In the genomic region with DNA sequence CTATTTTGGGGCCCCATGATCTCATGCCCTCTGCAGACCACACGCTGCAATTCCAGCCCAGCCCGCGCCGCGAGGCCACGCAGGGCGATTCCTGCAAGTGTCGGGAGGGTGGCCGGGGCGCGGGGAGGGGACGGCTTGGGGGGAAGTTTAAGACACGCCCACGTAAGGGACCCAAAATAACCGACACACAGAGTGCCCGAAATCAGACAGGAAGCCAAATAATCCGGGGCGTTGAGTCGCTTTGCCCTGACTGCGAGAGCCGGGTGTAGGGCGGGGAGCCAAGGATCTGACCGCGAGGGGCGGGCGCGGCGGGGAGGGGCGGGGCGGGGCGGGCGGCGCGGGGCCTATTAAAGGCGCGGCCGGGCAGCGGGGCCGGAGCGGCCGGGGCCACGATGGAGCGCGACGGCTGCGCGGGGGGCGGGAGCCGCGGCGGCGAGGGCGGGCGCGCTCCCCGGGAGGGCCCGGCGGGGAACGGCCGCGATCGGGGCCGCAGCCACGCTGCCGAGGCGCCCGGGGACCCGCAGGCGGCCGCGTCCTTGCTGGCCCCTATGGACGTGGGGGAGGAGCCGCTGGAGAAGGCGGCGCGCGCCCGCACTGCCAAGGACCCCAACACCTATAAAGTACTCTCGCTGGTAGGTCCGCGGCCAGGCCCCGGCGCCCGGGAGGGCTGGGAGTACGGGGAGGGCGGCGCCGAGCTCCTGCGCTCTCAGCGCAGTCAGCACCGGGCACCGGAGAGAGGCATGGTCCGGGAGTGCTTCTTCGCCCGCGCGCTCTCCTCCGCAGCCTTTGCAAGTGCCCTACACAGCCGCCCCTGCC, we compare ENCODE assay signal across 8 cellular contexts. TPM values are rescaled to one million over a fixed set of nuclear protein-coding genes. Genes with fewer than 3 reads are reported as not detected.
DNase-seq lines count a peak whose midpoint lies in the region; ATAC-seq and TF ChIP-seq lines count a peak whose summit lies in the region.

Gene ENPP1, plus strand, starts transcription at position 377 of the 816 bp plus-strand sequence. Its CDS starts 16 bp downstream, at position 393.

- H3K9me3 Mint-ChIP-seq in chondrocyte (ENCODE audit: low read depth): no peaks in the 10 kb centered on the region

- DNase-seq in GM03348 (ENCODE audit: low spot score) (peak; percentile 93), NCI-H2196 (lab: John Stamatoyannopoulos, UW; ENCODE audit: unreplicated experiment) (peak; percentile 44), chondrocyte (ENCODE audit: low spot score) (peak; percentile 92), kidney glomerular epithelial cell (lab: John Stamatoyannopoulos, UW) (peak; percentile 27)
- peak; percentile 8 to 18 for DNase-seq in activated CD4-positive, alpha-beta T cell treated with anti-CD3 and anti-CD28 coated beads for 24 hours (ENCODE audit: low read depth in 2 of 2)
- DNase-seq in stimulated activated CD4-positive, alpha-beta T cell treated with anti-CD3 and anti-CD28 coated beads, Interleukin-15, amount 100 ng/mL, for 1 hour (ENCODE audit: low read depth in 1 of 2, low spot score in 1 of 2): peak; percentile 8 to 13

- no peaks in the 10 kb centered on the region for H3K27me3 Mint-ChIP-seq in chondrocyte (ENCODE audit: low read depth)

- H3K4me1 Mint-ChIP-seq in chondrocyte (ENCODE audit: low read depth): peaks cover 15% of the 10 kb centered on the region

- ATAC-seq in HG02623 (IDR thresholded peaks at IDR 0.05; ENCODE audit: unreplicated experiment) (peak; percentile 53), HG03565 (IDR thresholded peaks at IDR 0.05; ENCODE audit: unreplicated experiment) (no peak)

- peaks cover 1% of the 10 kb centered on the region for H3K36me3 Mint-ChIP-seq in chondrocyte (ENCODE audit: low read depth)

- TF ChIP-seq CTCF in chondrocyte (IDR thresholded peaks at IDR 0.05): peak; percentile 53

- H3K27ac Mint-ChIP-seq in chondrocyte (ENCODE audit: unreplicated experiment): peak within 1 kb of the TSS; percentile 47

- peak within 1 kb of the TSS; percentile 88 for H3K4me3 Mint-ChIP-seq in chondrocyte (ENCODE audit: unreplicated experiment)

RNA-seq across cellular contexts. Expression of gene ENPP1, which starts in this region (rescaled TPM):
- 8.1 to 23.6 TPM (median 8.6 TPM) in 3 replicates for total RNA-seq in chondrocyte

Comparison
In these comparisons a context has a peak if more than half of its experiments do, and no peak if none do; other contexts are left out.
1. DNase-seq: peak in every context shown above with its lines; median percentile 93 in GM03348; 92 in chondrocyte; 44 in NCI-H2196; 27 in kidney glomerular epithelial cell; 13 in activated CD4-positive, alpha-beta T cell treated with anti-CD3 and anti-CD28 coated beads for 24 hours; 10 in stimulated activated CD4-positive, alpha-beta T cell treated with anti-CD3 and anti-CD28 coated beads, Interleukin-15, amount 100 ng/mL, for 1 hour.